ENCODE assay signal across 9 cellular contexts in the genomic region with DNA sequence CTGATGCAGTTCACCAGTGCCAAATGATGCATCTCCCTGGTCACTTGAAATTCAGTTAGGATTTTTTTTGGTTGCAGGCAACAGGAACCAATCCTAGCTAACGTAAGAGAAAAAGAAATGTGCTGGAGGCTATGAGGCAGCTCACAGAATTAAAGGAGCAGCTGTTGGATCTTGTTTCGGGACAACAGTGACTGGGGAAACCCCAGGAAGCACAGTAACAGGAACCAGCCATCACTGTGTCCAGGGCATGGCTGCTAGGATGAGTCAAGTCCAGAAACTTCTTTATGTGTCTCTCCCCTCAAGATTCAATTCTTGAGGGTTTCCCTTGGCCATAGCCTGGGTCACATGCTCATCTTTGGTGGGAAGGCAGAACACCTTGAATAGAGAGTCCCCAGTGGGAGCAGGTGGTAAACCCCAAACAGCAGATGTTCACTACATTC. TPM values are rescaled to one million over a fixed set of nuclear protein-coding genes. Genes with fewer than 3 reads are reported as not detected.
A peak's percentile ranks its signal among the peaks of the same experiment; 100 is the strongest.
DNase-seq lines count a peak whose midpoint lies in the region; ATAC-seq, FAIRE-seq and TF ChIP-seq lines count a peak whose summit lies in the region.
"Had no signal": no experiment of that assay in that cellular context is flagged by ENCODE, and none has a peak within 500 bp of the region (broad histone marks: within the 10 kb centered on the region; RNA-seq: fewer than 3 reads in every experiment).

No MANE protein-coding gene starts in this region.

- H3K36me3 ChIP-seq in bronchial epithelial cell (ENCODE audit: control insufficient read depth, insufficient read depth, low read length) (no peaks in the 10 kb centered on the region), suprapubic skin (no peaks in the 10 kb centered on the region)

- no peaks in the 10 kb centered on the region for H3K9me3 ChIP-seq in suprapubic skin

- TF ChIP-seq POLR2A in suprapubic skin (IDR thresholded peaks at IDR 0.05): no peak

- DNase-seq in Daoy (ENCODE audit: low read depth): peak; percentile 35
- DNase-seq in bronchial epithelial cell (ENCODE audit: low read depth): peak; percentile 81
- no peak for DNase-seq in globus pallidus (ENCODE audit: low spot score)
- no peak for DNase-seq in suprapubic skin (ENCODE audit: low spot score in 2 of 2)
- no peak for DNase-seq in activated effector memory CD4-positive, alpha-beta T cell treated with anti-CD3 and anti-CD28 coated beads, Interleukin-2, amount 50 U/mL, for 16 hours
- no peak for DNase-seq in chondrocyte (ENCODE audit: low spot score)
- DNase-seq: NCI-H2171 had no signal

- H3K27me3 ChIP-seq in bronchial epithelial cell (ENCODE audit: control insufficient read depth, insufficient read depth, low read length) (no peaks in the 10 kb centered on the region), suprapubic skin (no peaks in the 10 kb centered on the region)

- no peak overlapping the region for H3K4me3 ChIP-seq in bronchial epithelial cell (ENCODE audit: low read depth, low read length)
- no peak overlapping the region for H3K4me3 ChIP-seq in suprapubic skin

- no peaks in the 10 kb centered on the region for H3K9me3 Mint-ChIP-seq in chondrocyte (ENCODE audit: low read depth)

- H3K27ac ChIP-seq in suprapubic skin: no peak overlapping the region

- H3K36me3 Mint-ChIP-seq in chondrocyte (ENCODE audit: low read depth): no peaks in the 10 kb centered on the region

- no peaks in the 10 kb centered on the region for H3K27me3 Mint-ChIP-seq in chondrocyte (ENCODE audit: low read depth)

- no peak for TF ChIP-seq CTCF in bronchial epithelial cell (IDR thresholded peaks at IDR 0.05; ENCODE audit: insufficient read depth, low read length, severe bottlenecking)
- TF ChIP-seq CTCF in suprapubic skin (IDR thresholded peaks at IDR 0.05): no peak
- no peak for TF ChIP-seq CTCF in chondrocyte (IDR thresholded peaks at IDR 0.05)

- no peak overlapping the region for H3K4me3 Mint-ChIP-seq in chondrocyte (ENCODE audit: unreplicated experiment)

- no peak for FAIRE-seq in bronchial epithelial cell (lab: Jason Lieb, UNC)

- no peaks in the 10 kb centered on the region for H3K4me1 ChIP-seq in suprapubic skin

- H3K4me1 Mint-ChIP-seq in chondrocyte (ENCODE audit: low read depth): peaks cover 7% of the 10 kb centered on the region

- no peak overlapping the region for H3K27ac Mint-ChIP-seq in chondrocyte (ENCODE audit: unreplicated experiment)

- TF ChIP-seq EP300 in suprapubic skin (IDR thresholded peaks at IDR 0.05): no peak

- peak; percentile 74 for ATAC-seq in GM19043 (IDR thresholded peaks at IDR 0.05; ENCODE audit: low read depth, unreplicated experiment)
- peak; percentile 90 for ATAC-seq in HG03039 (IDR thresholded peaks at IDR 0.05; ENCODE audit: unreplicated experiment)

- 20% methylated on average over 2 of the region's 2 CpGs for WGBS in suprapubic skin

RNA-seq across cellular contexts. Expression of a gene that starts 39.0 kb away (rescaled TPM):
- 9.5 and 14.2 TPM in 2 replicates for total RNA-seq in Daoy (2014; rRNA removed; shearing (Covaris generic))
- total RNA-seq in bronchial epithelial cell (2.1 and 2.9 TPM in 2 replicates), suprapubic skin (10 to 100 TPM in 1 of 4 donors, 1 to 10 TPM in 3; 2.4 to 22.8 (median 5.3) TPM), chondrocyte (8.7 to 23.1 TPM (median 23.1 TPM) in 3 replicates)

Comparison
In these comparisons a context has a peak if more than half of its experiments do, and no peak if none do; other contexts are left out.
1. DNase-seq: peak in Daoy (single experiment) and bronchial epithelial cell (single experiment); none in globus pallidus (single experiment), suprapubic skin (0 of 2), activated effector memory CD4-positive, alpha-beta T cell treated with anti-CD3 and anti-CD28 coated beads, Interleukin-2, amount 50 U/mL, for 16 hours (single experiment) and chondrocyte (single experiment).